In the genomic region with DNA sequence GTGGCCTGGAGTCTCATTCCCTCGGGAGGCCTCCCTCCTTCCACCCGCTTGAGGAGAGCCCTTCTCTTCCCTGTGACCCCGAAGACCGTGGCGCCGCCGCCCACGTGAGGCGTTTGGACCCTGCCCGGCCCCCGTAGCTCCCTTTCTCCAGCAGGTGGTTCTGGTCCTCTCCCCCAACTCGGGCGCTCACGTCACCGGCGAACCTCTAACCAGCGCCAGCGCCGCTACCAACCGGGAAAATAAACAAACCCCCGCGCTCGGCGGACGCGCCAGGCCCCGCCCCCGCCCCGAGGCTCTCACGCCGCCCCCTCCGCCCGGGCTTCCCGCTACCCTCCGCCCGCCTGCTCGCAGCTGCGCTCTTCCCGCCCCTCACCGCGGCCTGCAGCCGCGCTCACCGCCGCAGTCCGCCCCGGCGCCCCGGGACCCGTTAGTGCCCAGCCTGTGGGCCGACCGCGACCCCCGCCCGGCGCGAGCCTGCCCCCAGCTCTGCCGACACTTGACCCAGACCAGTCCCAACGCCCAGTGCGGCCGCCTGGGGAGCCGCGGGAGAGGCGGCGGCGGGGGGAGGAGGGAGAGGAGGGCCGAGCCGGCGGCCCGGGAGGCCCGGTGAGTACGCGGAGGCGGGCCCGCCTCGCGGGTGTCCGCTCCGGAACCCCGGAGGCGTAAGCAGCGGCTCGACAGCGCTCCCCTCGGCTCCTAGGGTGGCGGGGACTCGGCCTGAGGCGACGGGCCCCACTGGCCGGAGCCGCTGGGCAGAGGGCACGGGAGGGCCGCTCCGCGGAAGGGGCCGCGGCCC, we compare ENCODE assay signal across 8 cellular contexts.
DNase-seq lines count a peak whose midpoint lies in the region; ATAC-seq and TF ChIP-seq lines count a peak whose summit lies in the region.
"Not testable (repeated sequence)": the region's sequence is repeated elsewhere in the genome, so short reads cannot be mapped to it uniquely, and the experiment has no call there.

No MANE protein-coding gene starts in this region.

- not testable (repeated sequence) for BruUV-seq in PC-9 (replicated peaks; lab: Mats Ljungman, UMichigan)

- not testable (repeated sequence) for H3K9me3 Mint-ChIP-seq in naive B cell

- CTCF ChIA-PET in PC-9 (lab: Charles Lee) = not testable (repeated sequence)

- peak overlapping the region in 2 of 8 donors; percentile 82 to 92 for H3K4me3 Mint-ChIP-seq in naive B cell

- H3K4me2 ChIP-seq in PC-9 = peak overlapping the region; percentile 98

- not testable (repeated sequence) for TF ChIP-seq CTCF in PC-9 (conservative IDR thresholded peaks at IDR 0.05); fibroblast of mammary gland (conservative IDR thresholded peaks at IDR 0.05; ENCODE audit: control insufficient read depth, insufficient read depth, low read depth, low read length)

- H3K4me1 ChIP-seq in PC-9 (replicated peaks; ENCODE audit: insufficient read depth) = not testable (repeated sequence)

- peak overlapping the region; percentile 79 for H2AFZ ChIP-seq in PC-9

- intact Hi-C loops in PC-9 (cut with micrococcal nuclease; ENCODE audit: unreplicated experiment) = loop anchor here (2.0 kb wide), 1 partner anchor 54 kb away; no protein-coding TSS in a partner anchor

- H3K27ac ChIP-seq in PC-9 = not testable (repeated sequence)

- DNase-seq in DMS53 treated with DMSO at 0.1 percent for 48 hours (lab: John Stamatoyannopoulos, UW; ENCODE audit: unreplicated experiment) (peak; percentile 19), HuH-7.5 (ENCODE audit: low spot score) (peak; percentile 16), PC-9 (peak in 1 of 2 experiments; percentile 69), activated T-helper 1 cell treated with Interleukin-2 at 50 U/mL for 16 hours (ENCODE audit: low read depth) (peak; percentile 62), fibroblast of mammary gland (ENCODE audit: low read depth) (peak; percentile 52), naive B cell (peak; percentile 79)
- DNase-seq in stimulated activated CD8-positive, alpha-beta memory T cell treated with anti-CD3 and anti-CD28 coated beads, Interleukin-7, amount 100 ng/mL, for 4 hours (ENCODE audit: low read depth in 2 of 2) = peak; percentile 58 to 69

- H3K79me2 ChIP-seq in PC-9 (ENCODE audit: low read depth) = not testable (repeated sequence)

- H3K4me3 ChIP-seq in PC-9 = peak overlapping the region; percentile 65
- H3K4me3 ChIP-seq in fibroblast of mammary gland (ENCODE audit: control insufficient read depth, low read depth, low read length) = peak overlapping the region; percentile 59

- H3K27ac Mint-ChIP-seq in naive B cell = peak overlapping the region in 2 of 6 donors; percentile 85 to 97

- H3K9me2 ChIP-seq in PC-9 (ENCODE audit: insufficient read depth) = not testable (repeated sequence)

- not testable (repeated sequence) for H3K36me3 ChIP-seq in PC-9 (ENCODE audit: low read depth)

- ATAC-seq in GM21576 (IDR thresholded peaks at IDR 0.05; ENCODE audit: unreplicated experiment) = peak; percentile 75
- peak; percentile 79 to 81 for ATAC-seq in naive B cell (ENCODE audit: low read depth in 2 of 2)

- POLR2A ChIA-PET in PC-9 (lab: Charles Lee; ENCODE audit: unreplicated experiment) = not testable (repeated sequence)

- not testable (repeated sequence) for H3K36me3 Mint-ChIP-seq in naive B cell

- H3K9me3 ChIP-seq in PC-9 (ENCODE audit: insufficient read depth, low read depth) = not testable (repeated sequence)

- not testable (repeated sequence) for H4K20me1 ChIP-seq in PC-9 (ENCODE audit: insufficient read depth)

- H3F3A ChIP-seq in PC-9 (ENCODE audit: insufficient read depth, low read depth) = not testable (repeated sequence)

- H3K27me3 ChIP-seq in PC-9 (ENCODE audit: insufficient read depth, low read depth) = not testable (repeated sequence)

- H3K27me3 Mint-ChIP-seq in naive B cell = not testable (repeated sequence)

- H3K4me1 Mint-ChIP-seq in naive B cell = peaks cover 9 to 22% (median 10%) of the 10 kb centered on the region in 3 donors
